In the genomic region with DNA sequence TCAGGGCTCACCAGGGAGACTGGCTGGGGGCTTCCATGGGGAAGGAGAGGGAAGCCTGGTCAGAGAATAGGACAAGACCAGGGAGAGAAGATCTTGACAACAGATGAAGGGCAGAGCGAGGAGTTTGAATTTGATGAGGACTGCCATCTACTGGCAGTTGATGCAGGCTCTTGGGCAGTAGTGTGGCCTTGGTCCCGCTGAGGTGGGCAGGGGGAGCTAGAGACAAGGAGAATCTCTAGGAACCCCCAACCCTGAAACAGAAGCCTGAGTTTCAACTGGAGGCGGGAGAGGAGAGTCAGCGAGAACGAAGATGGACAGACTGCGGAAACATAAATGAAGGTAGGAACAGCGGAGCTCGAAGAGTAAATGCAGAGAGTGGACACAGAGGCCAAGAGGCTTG, we compare ENCODE assay signal across 9 cellular contexts.
DNase-seq lines count a peak whose midpoint lies in the region; ATAC-seq and TF ChIP-seq lines count a peak whose summit lies in the region.
"Had no signal": no experiment of that assay in that cellular context is flagged by ENCODE, and none has a peak within 500 bp of the region (broad histone marks: within the 10 kb centered on the region; RNA-seq: fewer than 3 reads in every experiment).

No MANE protein-coding gene starts in this region.

- H3K4me3 ChIP-seq in lung: no peak overlapping the region

- CTCF ChIA-PET in activated CD4-positive, alpha-beta memory T cell treated with anti-CD3 and anti-CD28 coated beads for 36 hours (lab: Charles Lee): interaction anchor here (0.9 to 2.2 kb wide), 5 partner anchors 54 to 255 kb away, joined by 3 to 13 read pairs (median 6); no protein-coding TSS in a partner anchor
- CTCF ChIA-PET in activated CD4-positive, alpha-beta memory T cell treated with anti-CD3 and anti-CD28 coated beads, Interleukin-2, amount 10 ng/mL, durations not matched to agents 7 days and 5 days (lab: Charles Lee): interaction anchor here (1.0 kb wide), 1 partner anchor 164 kb away, joined by 3 read pairs; no protein-coding TSS in a partner anchor

- H3K36me3 Mint-ChIP-seq in activated CD4-positive, alpha-beta memory T cell treated with anti-CD3 and anti-CD28 coated beads for 36 hours: no peaks in the 10 kb centered on the region
- H3K36me3 Mint-ChIP-seq in activated CD4-positive, alpha-beta memory T cell treated with anti-CD3 and anti-CD28 coated beads, Interleukin-2, amount 10 ng/mL, durations not matched to agents 7 days and 5 days (ENCODE audit: low read depth): no peaks in the 10 kb centered on the region
- no peaks in the 10 kb centered on the region for H3K36me3 Mint-ChIP-seq in activated T-helper 2 cell treated with anti-CD3 and anti-CD28 coated beads, Interferon-gamma antibody, Interleukin-2, Interleukin-4, amounts not matched to agents 10 μg/mL and 5 μg/mL and 100 μg/mL, durations not matched to agents 14 hours and 24 hours and 36 hours (ENCODE audit: low read depth)

- H3K27ac Mint-ChIP-seq in activated CD4-positive, alpha-beta memory T cell treated with anti-CD3 and anti-CD28 coated beads for 36 hours: no peak overlapping the region
- H3K27ac Mint-ChIP-seq in activated CD4-positive, alpha-beta memory T cell treated with anti-CD3 and anti-CD28 coated beads, Interleukin-2, amount 10 ng/mL, durations not matched to agents 7 days and 5 days: no peak overlapping the region
- H3K27ac Mint-ChIP-seq in activated T-helper 2 cell treated with anti-CD3 and anti-CD28 coated beads, Interferon-gamma antibody, Interleukin-2, Interleukin-4, amounts not matched to agents 10 μg/mL and 5 μg/mL and 100 μg/mL, durations not matched to agents 14 hours and 24 hours and 36 hours: no peak overlapping the region
- H3K27ac Mint-ChIP-seq: dendritic cell treated with granulocyte-macrophage colony-stimulating factor and Interleukin-4, amounts not matched to agents 40 ng/mL and 50 ng/mL, for 4 days had no signal

- peak; percentile 15 for DNase-seq in activated CD4-positive, alpha-beta memory T cell treated with anti-CD3 and anti-CD28 coated beads for 36 hours
- no peak for DNase-seq in activated CD4-positive, alpha-beta memory T cell treated with anti-CD3 and anti-CD28 coated beads, Interleukin-2, amount 10 ng/mL, durations not matched to agents 7 days and 5 days
- peak; percentile 58 to 65 for DNase-seq in NCI-H526 (lab: John Stamatoyannopoulos, UW)
- peak; percentile 9 to 81 for DNase-seq in dermis microvascular lymphatic vessel endothelial cell (ENCODE audit: low read depth in 2 of 2)
- no peak for DNase-seq in lung (ENCODE audit: low spot score)
- no peak for DNase-seq in activated T-helper 2 cell treated with anti-CD3 and anti-CD28 coated beads, Interferon-gamma antibody, Interleukin-2, Interleukin-4, amounts not matched to agents 10 μg/mL and 5 μg/mL and 100 μg/mL, durations not matched to agents 14 hours and 24 hours and 36 hours (ENCODE audit: low spot score)

- WGBS in lung, 2 donors: 50 to 61% methylated on average over 8 of the region's 8 CpGs

- H3K27ac ChIP-seq in lung (ENCODE audit: low read depth in 1 of 2, low read length in 1 of 2): no peak overlapping the region

- POLR2A ChIA-PET in activated CD4-positive, alpha-beta memory T cell treated with anti-CD3 and anti-CD28 coated beads for 36 hours (lab: Charles Lee): no interaction called here
- POLR2A ChIA-PET in activated CD4-positive, alpha-beta memory T cell treated with anti-CD3 and anti-CD28 coated beads, Interleukin-2, amount 10 ng/mL, durations not matched to agents 7 days and 5 days (lab: Charles Lee): no interaction called here

- H3K4me1 ChIP-seq in lung (ENCODE audit: control insufficient read depth in 2 of 2, insufficient read depth in 2 of 2, low read length in 2 of 2): peaks cover 0 to 1% of the 10 kb centered on the region in 2 donors

- no peaks in the 10 kb centered on the region for H3K9me3 ChIP-seq in lung (ENCODE audit: control insufficient read depth in 2 of 2, insufficient read depth in 1 of 2, low read length in 1 of 2)

- intact Hi-C loops in activated CD4-positive, alpha-beta memory T cell treated with anti-CD3 and anti-CD28 coated beads for 36 hours (cut with micrococcal nuclease): loop anchor here (1.0 to 5.0 kb wide), 3 partner anchors 83 to 253 kb away; no protein-coding TSS in a partner anchor
- intact Hi-C loops in activated T-helper 2 cell treated with anti-CD3 and anti-CD28 coated beads, Interferon-gamma antibody, Interleukin-2, Interleukin-4, amounts not matched to agents 10 μg/mL and 5 μg/mL and 100 μg/mL, durations not matched to agents 14 hours and 24 hours and 36 hours (cut with micrococcal nuclease): loop anchor here (2.0 to 5.0 kb wide), 2 partner anchors 163 to 255 kb away; no protein-coding TSS in a partner anchor

- no peaks in the 10 kb centered on the region for H3K27me3 Mint-ChIP-seq in activated CD4-positive, alpha-beta memory T cell treated with anti-CD3 and anti-CD28 coated beads for 36 hours
- H3K27me3 Mint-ChIP-seq in activated CD4-positive, alpha-beta memory T cell treated with anti-CD3 and anti-CD28 coated beads, Interleukin-2, amount 10 ng/mL, durations not matched to agents 7 days and 5 days: peaks cover 4% of the 10 kb centered on the region
- peaks cover 2% of the 10 kb centered on the region for H3K27me3 Mint-ChIP-seq in activated T-helper 2 cell treated with anti-CD3 and anti-CD28 coated beads, Interferon-gamma antibody, Interleukin-2, Interleukin-4, amounts not matched to agents 10 μg/mL and 5 μg/mL and 100 μg/mL, durations not matched to agents 14 hours and 24 hours and 36 hours (ENCODE audit: low read depth)

- H3K4me3 Mint-ChIP-seq in activated CD4-positive, alpha-beta memory T cell treated with anti-CD3 and anti-CD28 coated beads for 36 hours: no peak overlapping the region
- H3K4me3 Mint-ChIP-seq in activated CD4-positive, alpha-beta memory T cell treated with anti-CD3 and anti-CD28 coated beads, Interleukin-2, amount 10 ng/mL, durations not matched to agents 7 days and 5 days: no peak overlapping the region
- H3K4me3 Mint-ChIP-seq in activated T-helper 2 cell treated with anti-CD3 and anti-CD28 coated beads, Interferon-gamma antibody, Interleukin-2, Interleukin-4, amounts not matched to agents 10 μg/mL and 5 μg/mL and 100 μg/mL, durations not matched to agents 14 hours and 24 hours and 36 hours (ENCODE audit: low read depth): no peak overlapping the region
- H3K4me3 Mint-ChIP-seq: dendritic cell treated with granulocyte-macrophage colony-stimulating factor and Interleukin-4, amounts not matched to agents 40 ng/mL and 50 ng/mL, for 4 days had no signal

- ATAC-seq in lung (ENCODE audit: insufficient read depth, low FRiP score) (no peak), GM21390 (IDR thresholded peaks at IDR 0.05; ENCODE audit: unreplicated experiment) (no peak), GM21723 (IDR thresholded peaks at IDR 0.05; ENCODE audit: unreplicated experiment) (no peak)

- H3K4me1 Mint-ChIP-seq in activated CD4-positive, alpha-beta memory T cell treated with anti-CD3 and anti-CD28 coated beads for 36 hours (ENCODE audit: low read depth): no peaks in the 10 kb centered on the region
- H3K4me1 Mint-ChIP-seq in activated CD4-positive, alpha-beta memory T cell treated with anti-CD3 and anti-CD28 coated beads, Interleukin-2, amount 10 ng/mL, durations not matched to agents 7 days and 5 days: no peaks in the 10 kb centered on the region
- no peaks in the 10 kb centered on the region for H3K4me1 Mint-ChIP-seq in activated T-helper 2 cell treated with anti-CD3 and anti-CD28 coated beads, Interferon-gamma antibody, Interleukin-2, Interleukin-4, amounts not matched to agents 10 μg/mL and 5 μg/mL and 100 μg/mL, durations not matched to agents 14 hours and 24 hours and 36 hours (ENCODE audit: low read depth)

- peak; percentile 31 for TF ChIP-seq CTCF in lung (IDR thresholded peaks at IDR 0.05; ENCODE audit: control extremely low read depth, extremely low read depth)

- no peaks in the 10 kb centered on the region for H3K9me3 Mint-ChIP-seq in activated CD4-positive, alpha-beta memory T cell treated with anti-CD3 and anti-CD28 coated beads for 36 hours
- H3K9me3 Mint-ChIP-seq in activated CD4-positive, alpha-beta memory T cell treated with anti-CD3 and anti-CD28 coated beads, Interleukin-2, amount 10 ng/mL, durations not matched to agents 7 days and 5 days: no peaks in the 10 kb centered on the region
- no peaks in the 10 kb centered on the region for H3K9me3 Mint-ChIP-seq in activated T-helper 2 cell treated with anti-CD3 and anti-CD28 coated beads, Interferon-gamma antibody, Interleukin-2, Interleukin-4, amounts not matched to agents 10 μg/mL and 5 μg/mL and 100 μg/mL, durations not matched to agents 14 hours and 24 hours and 36 hours
- H3K9me3 Mint-ChIP-seq: dendritic cell treated with granulocyte-macrophage colony-stimulating factor and Interleukin-4, amounts not matched to agents 40 ng/mL and 50 ng/mL, for 4 days had no signal

- no peaks in the 10 kb centered on the region for H3K36me3 ChIP-seq in lung (ENCODE audit: control insufficient read depth in 2 of 2, insufficient read depth in 2 of 2, low read length in 2 of 2)

- no peaks in the 10 kb centered on the region for H3K27me3 ChIP-seq in lung (ENCODE audit: control insufficient read depth, insufficient read depth)

Comparison
In these comparisons a context has a peak if more than half of its experiments do, and no peak if none do; other contexts are left out.
1. DNase-seq: peak in activated CD4-positive, alpha-beta memory T cell treated with anti-CD3 and anti-CD28 coated beads for 36 hours (single experiment), NCI-H526 (2 of 2) and dermis microvascular lymphatic vessel endothelial cell (2 of 2); none in activated CD4-positive, alpha-beta memory T cell treated with anti-CD3 and anti-CD28 coated beads, Interleukin-2, amount 10 ng/mL, durations not matched to agents 7 days and 5 days (single experiment), lung (single experiment) and activated T-helper 2 cell treated with anti-CD3 and anti-CD28 coated beads, Interferon-gamma antibody, Interleukin-2, Interleukin-4, amounts not matched to agents 10 μg/mL and 5 μg/mL and 100 μg/mL, durations not matched to agents 14 hours and 24 hours and 36 hours (single experiment).